In genomic region chr10:114157912-114158311, GRCh38 we compare ENCODE assay signal across 23 cellular contexts. TPM values are rescaled to one million over a fixed set of nuclear protein-coding genes. Genes with fewer than 3 reads are reported as not detected.
"Had no signal": no experiment of that assay in that cellular context is flagged by ENCODE, and none has a peak within 500 bp of the region (broad histone marks: within the 10 kb centered on the region; RNA-seq: fewer than 3 reads in every experiment).

No MANE protein-coding gene starts in this region.

- FAIRE-seq: urothelium cell line had no signal

- H3K27ac ChIP-seq: body of pancreas, cardiac muscle cell, parathyroid adenoma, skin epidermis, transverse colon had no signal

- H3K9ac ChIP-seq: parathyroid adenoma had no signal

- H3K4me3 ChIP-seq: body of pancreas, cardiac muscle cell, hepatocyte, left lung, lung, skin epidermis, transverse colon had no signal

- ATAC-seq: activated CD4-positive, CD25-positive, alpha-beta regulatory T cell treated with anti-CD3 and anti-CD28 coated beads, Interleukin-2, amount 50 U/mL, for 24 hours; body of pancreas; left lung; right cardiac atrium; stimulated activated effector memory CD8-positive, alpha-beta T cell treated with anti-CD3 and anti-CD28 coated beads, Interleukin-12 subunit alpha, Interleukin-12 subunit beta, amount 100 ng/mL, for 72 hours had no signal

- H3K4me2 ChIP-seq: hepatocyte had no signal

- H3K4me1 ChIP-seq: parathyroid adenoma had no signal

- H3K9me3 ChIP-seq: body of pancreas, left lung, transverse colon had no signal

- H3K27me3 ChIP-seq: body of pancreas, cardiac muscle cell, hepatocyte, left lung, transverse colon had no signal

- DNase-seq: activated CD4-positive, alpha-beta memory T cell treated with anti-CD3 and anti-CD28 coated beads, Interleukin-2, amount 10 ng/mL, durations not matched to agents 7 days and 5 days; activated CD4-positive, alpha-beta T cell treated with anti-CD3 and anti-CD28 coated beads, Interleukin-2, amount 10 ng/mL, durations not matched to agents 24 days and 14 days; activated gamma-delta T cell treated with Interleukin-2 at 50 U/mL for 16 hours; anterior cingulate cortex; body of pancreas; erythroblast; glutamatergic neuron; immature natural killer cell; kidney glomerular epithelial cell; left lung; midbrain; right cardiac atrium; stimulated activated CD4-positive, alpha-beta T cell treated with anti-CD3 and anti-CD28 coated beads, Interleukin-2, amount 100 ng/mL, for 24 hours; transverse colon had no signal

RNA-seq across cellular contexts. Expression of gene TDRD1, which starts 21.2 kb away (rescaled TPM):
- total RNA-seq: cardiac muscle cell, hepatocyte, pulmonary artery endothelial cell had no signal
- polyA plus RNA-seq: cardiac muscle cell, hepatocyte, immature natural killer cell had no signal
